1 cellular context compared by ENCODE assay signal in the genomic region with DNA sequence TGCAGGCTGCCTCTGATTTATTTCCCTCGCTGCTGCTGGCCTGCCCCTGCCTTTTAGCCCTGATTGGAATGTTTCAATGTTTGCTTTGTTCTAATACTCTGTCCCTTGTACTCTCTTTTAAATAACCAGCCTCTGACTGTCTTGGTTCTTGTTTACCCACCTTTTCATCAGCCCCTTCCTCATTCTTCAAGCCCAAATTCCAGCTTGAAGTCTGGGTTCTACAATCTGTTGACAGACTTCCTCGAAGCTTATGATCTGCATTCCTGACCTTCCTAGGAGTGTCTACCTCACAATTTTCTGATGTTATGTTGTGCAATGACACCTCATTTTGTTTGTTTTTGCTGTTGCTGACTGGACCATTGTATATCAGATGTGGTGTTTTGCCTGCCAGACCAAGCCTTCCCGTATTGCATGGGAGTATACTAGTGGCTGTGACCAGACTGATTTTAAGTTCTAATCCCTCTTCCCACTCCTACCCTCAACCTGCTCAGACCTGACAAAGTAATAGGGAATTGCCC.
TF ChIP-seq lines count a peak whose summit lies in the region.

No MANE protein-coding gene starts in this region.

TF ChIP-seq in GM23338, 12 proteins besides CTCF, POLR2A, EP300 and RAD21 (continued from another document):
- TF ChIP-seq, protein P1, sequence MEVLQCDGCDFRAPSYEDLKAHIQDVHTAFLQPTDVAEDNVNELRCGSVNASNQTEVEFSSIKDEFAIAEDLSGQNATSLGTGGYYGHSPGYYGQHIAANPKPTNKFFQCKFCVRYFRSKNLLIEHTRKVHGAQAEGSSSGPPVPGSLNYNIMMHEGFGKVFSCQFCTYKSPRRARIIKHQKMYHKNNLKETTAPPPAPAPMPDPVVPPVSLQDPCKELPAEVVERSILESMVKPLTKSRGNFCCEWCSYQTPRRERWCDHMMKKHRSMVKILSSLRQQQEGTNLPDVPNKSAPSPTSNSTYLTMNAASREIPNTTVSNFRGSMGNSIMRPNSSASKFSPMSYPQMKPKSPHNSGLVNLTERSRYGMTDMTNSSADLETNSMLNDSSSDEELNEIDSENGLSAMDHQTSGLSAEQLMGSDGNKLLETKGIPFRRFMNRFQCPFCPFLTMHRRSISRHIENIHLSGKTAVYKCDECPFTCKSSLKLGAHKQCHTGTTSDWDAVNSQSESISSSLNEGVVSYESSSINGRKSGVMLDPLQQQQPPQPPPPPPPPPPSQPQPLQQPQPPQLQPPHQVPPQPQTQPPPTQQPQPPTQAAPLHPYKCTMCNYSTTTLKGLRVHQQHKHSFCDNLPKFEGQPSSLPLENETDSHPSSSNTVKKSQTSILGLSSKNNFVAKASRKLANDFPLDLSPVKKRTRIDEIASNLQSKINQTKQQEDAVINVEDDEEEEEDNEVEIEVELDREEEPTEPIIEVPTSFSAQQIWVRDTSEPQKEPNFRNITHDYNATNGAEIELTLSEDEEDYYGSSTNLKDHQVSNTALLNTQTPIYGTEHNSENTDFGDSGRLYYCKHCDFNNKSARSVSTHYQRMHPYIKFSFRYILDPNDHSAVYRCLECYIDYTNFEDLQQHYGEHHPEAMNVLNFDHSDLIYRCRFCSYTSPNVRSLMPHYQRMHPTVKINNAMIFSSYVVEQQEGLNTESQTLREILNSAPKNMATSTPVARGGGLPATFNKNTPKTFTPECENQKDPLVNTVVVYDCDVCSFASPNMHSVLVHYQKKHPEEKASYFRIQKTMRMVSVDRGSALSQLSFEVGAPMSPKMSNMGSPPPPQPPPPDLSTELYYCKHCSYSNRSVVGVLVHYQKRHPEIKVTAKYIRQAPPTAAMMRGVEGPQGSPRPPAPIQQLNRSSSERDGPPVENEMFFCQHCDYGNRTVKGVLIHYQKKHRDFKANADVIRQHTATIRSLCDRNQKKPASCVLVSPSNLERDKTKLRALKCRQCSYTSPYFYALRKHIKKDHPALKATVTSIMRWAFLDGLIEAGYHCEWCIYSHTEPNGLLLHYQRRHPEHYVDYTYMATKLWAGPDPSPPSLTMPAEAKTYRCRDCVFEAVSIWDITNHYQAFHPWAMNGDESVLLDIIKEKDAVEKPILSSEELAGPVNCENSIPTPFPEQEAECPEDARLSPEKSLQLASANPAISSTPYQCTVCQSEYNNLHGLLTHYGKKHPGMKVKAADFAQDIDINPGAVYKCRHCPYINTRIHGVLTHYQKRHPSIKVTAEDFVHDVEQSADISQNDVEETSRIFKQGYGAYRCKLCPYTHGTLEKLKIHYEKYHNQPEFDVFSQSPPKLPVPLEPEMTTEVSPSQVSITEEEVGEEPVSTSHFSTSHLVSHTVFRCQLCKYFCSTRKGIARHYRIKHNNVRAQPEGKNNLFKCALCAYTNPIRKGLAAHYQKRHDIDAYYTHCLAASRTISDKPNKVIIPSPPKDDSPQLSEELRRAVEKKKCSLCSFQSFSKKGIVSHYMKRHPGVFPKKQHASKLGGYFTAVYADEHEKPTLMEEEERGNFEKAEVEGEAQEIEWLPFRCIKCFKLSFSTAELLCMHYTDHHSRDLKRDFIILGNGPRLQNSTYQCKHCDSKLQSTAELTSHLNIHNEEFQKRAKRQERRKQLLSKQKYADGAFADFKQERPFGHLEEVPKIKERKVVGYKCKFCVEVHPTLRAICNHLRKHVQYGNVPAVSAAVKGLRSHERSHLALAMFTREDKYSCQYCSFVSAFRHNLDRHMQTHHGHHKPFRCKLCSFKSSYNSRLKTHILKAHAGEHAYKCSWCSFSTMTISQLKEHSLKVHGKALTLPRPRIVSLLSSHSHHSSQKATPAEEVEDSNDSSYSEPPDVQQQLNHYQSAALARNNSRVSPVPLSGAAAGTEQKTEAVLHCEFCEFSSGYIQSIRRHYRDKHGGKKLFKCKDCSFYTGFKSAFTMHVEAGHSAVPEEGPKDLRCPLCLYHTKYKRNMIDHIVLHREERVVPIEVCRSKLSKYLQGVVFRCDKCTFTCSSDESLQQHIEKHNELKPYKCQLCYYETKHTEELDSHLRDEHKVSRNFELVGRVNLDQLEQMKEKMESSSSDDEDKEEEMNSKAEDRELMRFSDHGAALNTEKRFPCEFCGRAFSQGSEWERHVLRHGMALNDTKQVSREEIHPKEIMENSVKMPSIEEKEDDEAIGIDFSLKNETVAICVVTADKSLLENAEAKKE (CRISPR knock-in tag; IDR thresholded peaks at IDR 0.05), result no peak
- TF ChIP-seq, protein P2, sequence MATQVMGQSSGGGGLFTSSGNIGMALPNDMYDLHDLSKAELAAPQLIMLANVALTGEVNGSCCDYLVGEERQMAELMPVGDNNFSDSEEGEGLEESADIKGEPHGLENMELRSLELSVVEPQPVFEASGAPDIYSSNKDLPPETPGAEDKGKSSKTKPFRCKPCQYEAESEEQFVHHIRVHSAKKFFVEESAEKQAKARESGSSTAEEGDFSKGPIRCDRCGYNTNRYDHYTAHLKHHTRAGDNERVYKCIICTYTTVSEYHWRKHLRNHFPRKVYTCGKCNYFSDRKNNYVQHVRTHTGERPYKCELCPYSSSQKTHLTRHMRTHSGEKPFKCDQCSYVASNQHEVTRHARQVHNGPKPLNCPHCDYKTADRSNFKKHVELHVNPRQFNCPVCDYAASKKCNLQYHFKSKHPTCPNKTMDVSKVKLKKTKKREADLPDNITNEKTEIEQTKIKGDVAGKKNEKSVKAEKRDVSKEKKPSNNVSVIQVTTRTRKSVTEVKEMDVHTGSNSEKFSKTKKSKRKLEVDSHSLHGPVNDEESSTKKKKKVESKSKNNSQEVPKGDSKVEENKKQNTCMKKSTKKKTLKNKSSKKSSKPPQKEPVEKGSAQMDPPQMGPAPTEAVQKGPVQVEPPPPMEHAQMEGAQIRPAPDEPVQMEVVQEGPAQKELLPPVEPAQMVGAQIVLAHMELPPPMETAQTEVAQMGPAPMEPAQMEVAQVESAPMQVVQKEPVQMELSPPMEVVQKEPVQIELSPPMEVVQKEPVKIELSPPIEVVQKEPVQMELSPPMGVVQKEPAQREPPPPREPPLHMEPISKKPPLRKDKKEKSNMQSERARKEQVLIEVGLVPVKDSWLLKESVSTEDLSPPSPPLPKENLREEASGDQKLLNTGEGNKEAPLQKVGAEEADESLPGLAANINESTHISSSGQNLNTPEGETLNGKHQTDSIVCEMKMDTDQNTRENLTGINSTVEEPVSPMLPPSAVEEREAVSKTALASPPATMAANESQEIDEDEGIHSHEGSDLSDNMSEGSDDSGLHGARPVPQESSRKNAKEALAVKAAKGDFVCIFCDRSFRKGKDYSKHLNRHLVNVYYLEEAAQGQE (IDR thresholded peaks at IDR 0.05; ENCODE audit: unreplicated experiment), result no peak
- TF ChIP-seq ZNF114 (CRISPR knock-in tag; IDR thresholded peaks at IDR 0.05) (no peak), EZH2phosphoT487 (IDR thresholded peaks at IDR 0.05; ENCODE audit: unreplicated experiment) (no peak)
